In genomic region chr7:6953138-6953792, GRCh38 we compare ENCODE assay signal across 8 cellular contexts.
DNase-seq lines count a peak whose midpoint lies in the region; ATAC-seq, FAIRE-seq and TF ChIP-seq lines count a peak whose summit lies in the region.
"Not testable (repeated sequence)": the region's sequence is repeated elsewhere in the genome, so short reads cannot be mapped to it uniquely, and the experiment has no call there.

No MANE protein-coding gene starts in this region.

- not testable (repeated sequence) for H4K20me1 ChIP-seq in PC-9 (ENCODE audit: insufficient read depth)

- not testable (repeated sequence) for H3K36me3 Mint-ChIP-seq in HFFc6 (ENCODE audit: low read depth); brain; progenitor cell of endocrine pancreas (ENCODE audit: insufficient read depth)

- not testable (repeated sequence) for H3K4me3 Mint-ChIP-seq in HFFc6; brain; progenitor cell of endocrine pancreas (ENCODE audit: low read depth)

- peaks cover 14% of the 10 kb centered on the region for H3K4me1 Mint-ChIP-seq in HFFc6 (ENCODE audit: low read depth)
- H3K4me1 Mint-ChIP-seq in brain, result not testable (repeated sequence)
- H3K4me1 Mint-ChIP-seq in progenitor cell of endocrine pancreas (ENCODE audit: low read depth), result peaks cover 15% of the 10 kb centered on the region

- intact Hi-C loops in PC-9 (cut with micrococcal nuclease; ENCODE audit: unreplicated experiment), result loop anchor here (5.0 kb wide), 2 partner anchors 144 to 469 kb away; no protein-coding TSS in a partner anchor
- intact Hi-C loops in esophagus squamous epithelium (cut with DNase I); right lobe of liver (cut with DNase I): not testable (repeated sequence)

- not testable (repeated sequence) for TF ChIP-seq EP300 in A549 (IDR thresholded peaks at IDR 0.05)

- H3K4me2 ChIP-seq in A549, result not testable (repeated sequence)
- peak overlapping the region; percentile 54 for H3K4me2 ChIP-seq in PC-9

- not testable (repeated sequence) for BruUV-seq in PC-9 (replicated peaks; lab: Mats Ljungman, UMichigan)

- TF ChIP-seq CTCF in A549 (IDR thresholded peaks at IDR 0.05) (peak; percentile 42), HFFc6 (IDR thresholded peaks at IDR 0.05) (peak; percentile 74), PC-9 (conservative IDR thresholded peaks at IDR 0.05) (peak; percentile 82), brain (conservative IDR thresholded peaks at IDR 0.05) (peak; percentile 42 to 68), esophagus squamous epithelium (IDR thresholded peaks at IDR 0.05) (peak in 5 of 6 experiments; percentile 14 to 58 (median 32)), right lobe of liver (IDR thresholded peaks at IDR 0.05) (peak in 3 of 4 donors; percentile 37 to 50 (median 46)), progenitor cell of endocrine pancreas (IDR thresholded peaks at IDR 0.05; ENCODE audit: unreplicated experiment) (peak; percentile 64)

- H3K27me3 Mint-ChIP-seq in HFFc6 (ENCODE audit: insufficient read depth), result peaks cover 21% of the 10 kb centered on the region
- not testable (repeated sequence) for H3K27me3 Mint-ChIP-seq in brain, progenitor cell of endocrine pancreas

- not testable (repeated sequence) for H3K4me3 ChIP-seq in A549, PC-9, right lobe of liver
- H3K4me3 ChIP-seq in esophagus squamous epithelium, result peak overlapping the region in 2 of 4 donors; percentile 34 to 52

- not testable (repeated sequence) for H2AFZ ChIP-seq in PC-9

- not testable (repeated sequence) for H3F3A ChIP-seq in PC-9 (ENCODE audit: insufficient read depth, low read depth)

- not testable (repeated sequence) for H3K27ac ChIP-seq in A549, PC-9, right lobe of liver
- peak overlapping the region; percentile 55 to 84 (median 62) for H3K27ac ChIP-seq in esophagus squamous epithelium

- TF ChIP-seq POLR2A in A549 (IDR thresholded peaks at IDR 0.05; ENCODE audit: low read length); esophagus squamous epithelium (IDR thresholded peaks at IDR 0.05); right lobe of liver (IDR thresholded peaks at IDR 0.05): not testable (repeated sequence)

- 38% methylated on average over 16 of the region's 16 CpGs for WGBS in A549 (ENCODE audit: missing lambda C conversion rate)
- WGBS in esophagus squamous epithelium, 2 donors, result 14 to 46% methylated on average over 14 of the region's 16 CpGs
- WGBS in right lobe of liver (ENCODE audit: insufficient coverage, low coverage, low lambda C conversion rate, missing lambda C conversion rate), result 40% methylated on average over 13 of the region's 16 CpGs

- DNase-seq in A549 (ENCODE audit: low read depth in 1 of 2, low spot score in 1 of 2); HFFc6; PC-9; esophagus squamous epithelium (lab: John Stamatoyannopoulos, UW); right lobe of liver; progenitor cell of endocrine pancreas (ENCODE audit: low spot score, unreplicated experiment): not testable (repeated sequence)

- H3K27me3 ChIP-seq in PC-9 (ENCODE audit: insufficient read depth, low read depth); esophagus squamous epithelium; right lobe of liver: not testable (repeated sequence)

- not testable (repeated sequence) for ATAC-seq in A549, right lobe of liver

- CTCF ChIA-PET in A549 (lab: Yijun Ruan, JAX); PC-9 (lab: Charles Lee): not testable (repeated sequence)

- H3K9me2 ChIP-seq in PC-9 (ENCODE audit: insufficient read depth), result not testable (repeated sequence)

- TF ChIP-seq RAD21 in A549 (conservative IDR thresholded peaks at IDR 0.05 in 1 of 2, IDR thresholded peaks at IDR 0.05 in 1 of 2), result 0 out of 5 replicates have a peak, but pooled peaks have one; percentile 20 to 23

- H3K9me3 ChIP-seq in A549; PC-9 (ENCODE audit: insufficient read depth, low read depth); esophagus squamous epithelium; right lobe of liver: not testable (repeated sequence)

- FAIRE-seq in A549 (lab: Jason Lieb, UNC), result not testable (repeated sequence)
- peak; percentile 33 for FAIRE-seq in G401.6 (lab: Jason Lieb, UNC)

- not testable (repeated sequence) for H3K36me3 ChIP-seq in PC-9 (ENCODE audit: low read depth); esophagus squamous epithelium; right lobe of liver

- POLR2A ChIA-PET in A549 (lab: Yijun Ruan, JAX); PC-9 (lab: Charles Lee; ENCODE audit: unreplicated experiment): not testable (repeated sequence)

- H3K79me2 ChIP-seq in PC-9 (ENCODE audit: low read depth), result not testable (repeated sequence)

- H3K4me1 ChIP-seq in A549, right lobe of liver: not testable (repeated sequence)
- H3K4me1 ChIP-seq in PC-9 (replicated peaks; ENCODE audit: insufficient read depth), result peaks cover 10% of the 10 kb centered on the region; the same call in 1 of the 2 replicates
- peaks cover 0 to 45% (median 4%) of the 10 kb centered on the region in 3 donors for H3K4me1 ChIP-seq in esophagus squamous epithelium

- H3K27ac Mint-ChIP-seq in HFFc6, brain, progenitor cell of endocrine pancreas: not testable (repeated sequence)

- not testable (repeated sequence) for H3K9me3 Mint-ChIP-seq in HFFc6; brain; progenitor cell of endocrine pancreas (ENCODE audit: low read depth)

Comparison
In these comparisons a context has a peak if more than half of its experiments do, and no peak if none do; other contexts are left out.
1. CTCF ChIP-seq: peak in every context shown above with its lines; median percentile 82 in PC-9; 74 in HFFc6; 64 in progenitor cell of endocrine pancreas; 55 in brain; 46 in right lobe of liver; 42 in A549; 32 in esophagus squamous epithelium.